In the genomic region with DNA sequence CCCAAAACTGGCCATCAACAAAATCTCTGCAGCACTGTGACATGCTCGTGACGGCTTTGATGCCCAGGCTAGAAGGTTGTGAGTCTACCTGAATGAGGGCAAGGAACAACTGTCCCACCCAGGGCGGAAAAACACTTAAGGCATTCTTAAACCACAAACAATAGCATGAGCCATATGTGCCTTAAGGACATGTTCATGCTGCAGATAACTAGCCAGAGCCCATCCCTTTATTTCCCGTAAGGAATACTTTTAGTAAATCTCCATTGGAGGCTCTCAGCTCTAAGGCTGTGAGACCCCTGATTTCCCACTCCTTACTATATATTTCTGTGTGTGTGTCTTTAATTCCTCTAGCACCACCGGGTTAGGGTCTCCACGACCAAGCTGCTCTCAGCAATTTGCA, we compare ENCODE assay signal across 1 cellular context.
TF ChIP-seq lines count a peak whose summit lies in the region.

No MANE protein-coding gene starts in this region.

TF ChIP-seq in HepG2, 621 proteins besides CTCF, POLR2A, EP300 and RAD21 (continued from another document):
- TF ChIP-seq, protein P1, sequence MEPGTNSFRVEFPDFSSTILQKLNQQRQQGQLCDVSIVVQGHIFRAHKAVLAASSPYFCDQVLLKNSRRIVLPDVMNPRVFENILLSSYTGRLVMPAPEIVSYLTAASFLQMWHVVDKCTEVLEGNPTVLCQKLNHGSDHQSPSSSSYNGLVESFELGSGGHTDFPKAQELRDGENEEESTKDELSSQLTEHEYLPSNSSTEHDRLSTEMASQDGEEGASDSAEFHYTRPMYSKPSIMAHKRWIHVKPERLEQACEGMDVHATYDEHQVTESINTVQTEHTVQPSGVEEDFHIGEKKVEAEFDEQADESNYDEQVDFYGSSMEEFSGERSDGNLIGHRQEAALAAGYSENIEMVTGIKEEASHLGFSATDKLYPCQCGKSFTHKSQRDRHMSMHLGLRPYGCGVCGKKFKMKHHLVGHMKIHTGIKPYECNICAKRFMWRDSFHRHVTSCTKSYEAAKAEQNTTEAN (CRISPR knock-in tag; conservative IDR thresholded peaks at IDR 0.05): no peak
- TF ChIP-seq, protein P2, sequence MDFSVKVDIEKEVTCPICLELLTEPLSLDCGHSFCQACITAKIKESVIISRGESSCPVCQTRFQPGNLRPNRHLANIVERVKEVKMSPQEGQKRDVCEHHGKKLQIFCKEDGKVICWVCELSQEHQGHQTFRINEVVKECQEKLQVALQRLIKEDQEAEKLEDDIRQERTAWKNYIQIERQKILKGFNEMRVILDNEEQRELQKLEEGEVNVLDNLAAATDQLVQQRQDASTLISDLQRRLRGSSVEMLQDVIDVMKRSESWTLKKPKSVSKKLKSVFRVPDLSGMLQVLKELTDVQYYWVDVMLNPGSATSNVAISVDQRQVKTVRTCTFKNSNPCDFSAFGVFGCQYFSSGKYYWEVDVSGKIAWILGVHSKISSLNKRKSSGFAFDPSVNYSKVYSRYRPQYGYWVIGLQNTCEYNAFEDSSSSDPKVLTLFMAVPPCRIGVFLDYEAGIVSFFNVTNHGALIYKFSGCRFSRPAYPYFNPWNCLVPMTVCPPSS (IDR thresholded peaks at IDR 0.05): no peak
TF ChIP-seq in HepG2: peak in this region for 2.
